Comparison of ENCODE assay signal across 8 cellular contexts in genomic region chr14:92793709-92794546, GRCh38. TPM values are rescaled to one million over a fixed set of nuclear protein-coding genes. Genes with fewer than 3 reads are reported as not detected.
A peak's percentile ranks its signal among the peaks of the same experiment; 100 is the strongest.
DNase-seq lines count a peak whose midpoint lies in the region; FAIRE-seq and TF ChIP-seq lines count a peak whose summit lies in the region.

Gene GOLGA5 (plus strand): TSS chr14:92794305. CDS start chr14:92797438, 3,133 bp downstream.

- peak within 1 kb of the TSS; percentile 80 for H3K4me2 ChIP-seq in neuronal stem cell (ENCODE audit: insufficient read depth, low read length, poor library complexity, severe bottlenecking)

- peaks cover 32% of the 10 kb centered on the region for H3K4me1 Mint-ChIP-seq in HFFc6 (ENCODE audit: low read depth)
- H3K4me1 Mint-ChIP-seq in activated naive CD4-positive, alpha-beta T cell treated with anti-CD3 and anti-CD28 coated beads, Interleukin-2, amount 10 ng/mL, durations not matched to agents 7 days and 5 days, result peaks cover 40% of the 10 kb centered on the region

- TF ChIP-seq POLR2A in NB4 (IDR thresholded peaks at IDR 0.05; ENCODE audit: extremely low read depth, insufficient read length), result peak; percentile 75

- no peak within 1 kb of the TSS for H2BK120ac ChIP-seq in neuronal stem cell (ENCODE audit: low read depth, low read length)

- H3K27me3 Mint-ChIP-seq in HFFc6 (ENCODE audit: insufficient read depth), result no peaks in the 10 kb centered on the region; the same call in 1 of the 2 replicates
- peaks cover 15% of the 10 kb centered on the region for H3K27me3 Mint-ChIP-seq in activated naive CD4-positive, alpha-beta T cell treated with anti-CD3 and anti-CD28 coated beads, Interleukin-2, amount 10 ng/mL, durations not matched to agents 7 days and 5 days

- peaks cover 5% of the 10 kb centered on the region; the same call in 1 of the 2 replicates for H3K9me3 ChIP-seq in SK-N-MC (ENCODE audit: low read depth, low read length)
- H3K9me3 ChIP-seq in neuronal stem cell (replicated peaks in 1 of 2; ENCODE audit: control insufficient read depth in 2 of 2, insufficient read depth in 1 of 2, low read depth in 1 of 2, low read length in 2 of 2), result no peaks in the 10 kb centered on the region

- no peaks in the 10 kb centered on the region for H3K4me1 ChIP-seq in neuronal stem cell (ENCODE audit: control insufficient read depth in 2 of 2, insufficient read depth in 1 of 2, low read depth in 1 of 2, low read length in 2 of 2)

- peaks cover 20% of the 10 kb centered on the region for H3K36me3 ChIP-seq in SK-N-MC (ENCODE audit: insufficient read depth, low read length)
- peaks cover 5 to 19% of the 10 kb centered on the region in 2 donors for H3K36me3 ChIP-seq in neuronal stem cell (replicated peaks in 1 of 2; ENCODE audit: control insufficient read depth in 2 of 2, insufficient read depth in 2 of 2, low read length in 2 of 2)

- peak within 1 kb of the TSS; percentile 98 for H3K27ac Mint-ChIP-seq in HFFc6
- H3K27ac Mint-ChIP-seq in activated naive CD4-positive, alpha-beta T cell treated with anti-CD3 and anti-CD28 coated beads, Interleukin-2, amount 10 ng/mL, durations not matched to agents 7 days and 5 days, result peak within 1 kb of the TSS; percentile 90

- no peak within 1 kb of the TSS for H2BK5ac ChIP-seq in neuronal stem cell (ENCODE audit: low read length)

- H3K4me3 Mint-ChIP-seq in HFFc6, result peak within 1 kb of the TSS; percentile 99
- H3K4me3 Mint-ChIP-seq in activated naive CD4-positive, alpha-beta T cell treated with anti-CD3 and anti-CD28 coated beads, Interleukin-2, amount 10 ng/mL, durations not matched to agents 7 days and 5 days, result peak within 1 kb of the TSS; percentile 99

- peak within 1 kb of the TSS; percentile 36 for H2AK5ac ChIP-seq in neuronal stem cell (ENCODE audit: low read depth, low read length)

- H3K14ac ChIP-seq in neuronal stem cell (ENCODE audit: low read length), result no peak within 1 kb of the TSS

- H3K23ac ChIP-seq in neuronal stem cell (ENCODE audit: low read depth, low read length, poor library complexity), result no peak within 1 kb of the TSS

- peaks cover 44% of the 10 kb centered on the region for H3K36me3 Mint-ChIP-seq in HFFc6 (ENCODE audit: low read depth)
- H3K36me3 Mint-ChIP-seq in activated naive CD4-positive, alpha-beta T cell treated with anti-CD3 and anti-CD28 coated beads, Interleukin-2, amount 10 ng/mL, durations not matched to agents 7 days and 5 days, result peaks cover 34% of the 10 kb centered on the region

- CTCF ChIA-PET in activated naive CD4-positive, alpha-beta T cell treated with anti-CD3 and anti-CD28 coated beads, Interleukin-2, amount 10 ng/mL, durations not matched to agents 7 days and 5 days (lab: Charles Lee), result interaction anchor here (1.0 kb wide), 2 partner anchors 11 to 64 kb away, joined by 3 to 4 read pairs; no protein-coding TSS in a partner anchor

- TF ChIP-seq CTCF in HFFc6 (IDR thresholded peaks at IDR 0.05) (peak; percentile 48), NB4 (IDR thresholded peaks at IDR 0.05; ENCODE audit: low read depth, low read length) (no peak), subcutaneous adipose tissue (IDR thresholded peaks at IDR 0.05; ENCODE audit: low read depth) (no peak)

- WGBS in neuronal stem cell (ENCODE audit: extremely low coverage in 2 of 2, insufficient read length in 2 of 2, insufficient replicate concordance in 1 of 2), 2 donors, result no CpG with 5 or more reads among the region's 71 CpGs

- no peak for FAIRE-seq in frontal cortex (lab: Jason Lieb, UNC)

- no peak within 1 kb of the TSS for H3K4ac ChIP-seq in neuronal stem cell (ENCODE audit: low read length)

- H2AFZ ChIP-seq in neuronal stem cell (ENCODE audit: low read length), result peak within 1 kb of the TSS; percentile 86

- H3K9ac ChIP-seq in SK-N-MC (ENCODE audit: insufficient read length) (peak within 1 kb of the TSS; percentile 89), neuronal stem cell (ENCODE audit: low read depth, low read length, poor library complexity) (peak within 1 kb of the TSS; percentile 97)

- no peak within 1 kb of the TSS for H4K8ac ChIP-seq in neuronal stem cell (ENCODE audit: low read depth, low read length)

- H3K18ac ChIP-seq in neuronal stem cell (ENCODE audit: low read length), result peak within 1 kb of the TSS; percentile 44

- no peak within 1 kb of the TSS for H2BK12ac ChIP-seq in neuronal stem cell (ENCODE audit: low read length)

- H3K4me3 ChIP-seq in NB4 (ENCODE audit: low read depth, low read length) (peak within 1 kb of the TSS; percentile 95), SK-N-MC (peak within 1 kb of the TSS; percentile 81), neuronal stem cell (ENCODE audit: low read length in 2 of 2) (peak within 1 kb of the TSS; percentile 59 to 98)

- H3K79me1 ChIP-seq in neuronal stem cell (ENCODE audit: low read depth, low read length), result peaks cover 3% of the 10 kb centered on the region

- DNase-seq in GM04503 (ENCODE audit: low read depth) (peak; percentile 80), HFFc6 (peak; percentile 96), NB4 (ENCODE audit: low read depth) (peak; percentile 98), SK-N-MC (ENCODE audit: low read depth, low spot score) (peak; percentile 86), frontal cortex (ENCODE audit: low spot score in 2 of 2) (peak; percentile 88 to 91), neuronal stem cell (ENCODE audit: low spot score) (peak; percentile 97)
- peak; percentile 98 for DNase-seq in activated naive CD4-positive, alpha-beta T cell treated with anti-CD3 and anti-CD28 coated beads, Interleukin-2, amount 10 ng/mL, durations not matched to agents 7 days and 5 days

- H2BK15ac ChIP-seq in neuronal stem cell (ENCODE audit: low read length), result no peak within 1 kb of the TSS

- H3K27ac ChIP-seq in SK-N-MC, result peak within 1 kb of the TSS; percentile 64
- H3K27ac ChIP-seq in neuronal stem cell (replicated peaks; ENCODE audit: low read length), result no peak within 1 kb of the TSS

- peaks cover 22% of the 10 kb centered on the region for H3K9me3 Mint-ChIP-seq in HFFc6
- H3K9me3 Mint-ChIP-seq in activated naive CD4-positive, alpha-beta T cell treated with anti-CD3 and anti-CD28 coated beads, Interleukin-2, amount 10 ng/mL, durations not matched to agents 7 days and 5 days, result peaks cover 26% of the 10 kb centered on the region

- no peaks in the 10 kb centered on the region for H3K27me3 ChIP-seq in neuronal stem cell (ENCODE audit: control insufficient read depth in 3 of 3, insufficient read depth in 3 of 3, low read depth in 1 of 3, low read length in 3 of 3)

- H4K91ac ChIP-seq in neuronal stem cell (ENCODE audit: low read depth, low read length, poor library complexity), result no peak within 1 kb of the TSS

RNA-seq across cellular contexts. Expression of gene GOLGA5, which starts in this region (rescaled TPM):
- total RNA-seq in HFFc6 (2021; fragmentation: NEBNext Ultra II Directional; extraction: Animal tissue kit (Norgen Biotek cat#: 25700)), result 10 to 100 TPM; 41.1 to 50.7 (median 48.3) TPM
- total RNA-seq in frontal cortex, result 40.8 TPM
- 24.0 TPM for polyA plus RNA-seq in neuronal stem cell (2013, experiment 1 of 2)
- polyA plus RNA-seq in neuronal stem cell (2013, experiment 2 of 2), result 24.2 TPM
- 10 to 100 TPM; 37.7 to 62.0 (median 40.0) TPM for total RNA-seq in subcutaneous adipose tissue
